8 cellular contexts compared by ENCODE assay signal in the genomic region with DNA sequence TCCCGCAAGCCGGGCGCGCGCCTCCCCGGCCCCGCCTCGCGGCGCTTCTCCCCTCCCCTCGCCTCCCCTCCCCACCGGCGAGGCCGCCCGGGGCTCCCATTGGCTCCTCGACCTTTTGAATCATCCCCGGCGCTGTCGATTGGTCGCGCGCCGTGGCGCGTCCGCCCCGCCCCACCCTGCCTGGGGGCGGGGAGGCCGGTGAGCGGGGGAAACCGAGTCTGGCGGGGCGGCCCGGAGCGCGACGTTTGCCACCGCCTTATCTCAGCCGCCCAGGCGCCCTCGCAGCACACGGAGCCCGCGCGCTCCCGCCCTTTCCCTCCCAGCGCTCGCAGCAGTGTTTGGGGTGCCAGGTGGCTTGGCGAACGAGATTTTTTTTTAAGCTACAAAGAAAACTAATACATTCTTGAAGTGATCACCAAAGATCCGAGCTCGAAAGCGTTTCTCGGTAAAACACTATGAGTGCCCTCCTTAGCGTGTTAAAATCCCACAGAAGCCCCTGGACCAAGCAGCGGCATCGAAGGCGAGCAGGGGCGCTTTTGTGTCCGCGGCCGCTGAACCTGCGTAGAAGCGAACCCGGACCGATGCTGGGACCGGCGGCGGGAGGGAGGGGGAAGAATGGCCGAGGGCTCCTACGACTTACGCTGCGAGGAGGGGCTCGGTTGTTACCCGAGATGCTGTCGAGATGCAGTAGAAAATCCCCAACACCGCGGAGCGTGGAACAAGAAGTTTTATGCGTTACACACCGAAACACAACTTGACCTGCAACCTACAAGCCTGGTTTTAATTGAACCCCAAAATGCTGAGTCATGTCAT. TPM values are rescaled to one million over a fixed set of nuclear protein-coding genes. Genes with fewer than 3 reads are reported as not detected.
A peak's percentile ranks its signal among the peaks of the same experiment; 100 is the strongest.
DNase-seq lines count a peak whose midpoint lies in the region; TF ChIP-seq lines count a peak whose summit lies in the region.

No MANE protein-coding gene starts in this region.

- no peaks in the 10 kb centered on the region for H3K4me1 ChIP-seq in endocrine pancreas (ENCODE audit: control insufficient read depth, insufficient read depth, low read length)

- no peaks in the 10 kb centered on the region for H3K9me3 ChIP-seq in endocrine pancreas (ENCODE audit: control insufficient read depth, low read length)

- peak overlapping the region; percentile 77 for H3K4me3 Mint-ChIP-seq in mesothelial cell of epicardium

- H3K27ac Mint-ChIP-seq in mesothelial cell of epicardium, result peak overlapping the region; percentile 93

- H3K4me3 ChIP-seq in endocrine pancreas (ENCODE audit: control insufficient read depth, insufficient read depth, low read length), result peak overlapping the region; percentile 76

- H3K4me1 Mint-ChIP-seq in mesothelial cell of epicardium, result peaks cover 42% of the 10 kb centered on the region

- H3K27me3 ChIP-seq in endocrine pancreas (ENCODE audit: control insufficient read depth, insufficient read depth, low read length), result no peaks in the 10 kb centered on the region

- H3K9ac ChIP-seq in endocrine pancreas (ENCODE audit: control insufficient read depth, insufficient read depth, low read length), result peak overlapping the region; percentile 80

- H3K9me3 Mint-ChIP-seq in mesothelial cell of epicardium, result no peaks in the 10 kb centered on the region

- peaks cover 2% of the 10 kb centered on the region for H3K27me3 Mint-ChIP-seq in mesothelial cell of epicardium (ENCODE audit: low read depth)

- H3K36me3 ChIP-seq in endocrine pancreas (ENCODE audit: control insufficient read depth, insufficient read depth, low read length), result no peaks in the 10 kb centered on the region

- H3K36me3 Mint-ChIP-seq in mesothelial cell of epicardium, result no peaks in the 10 kb centered on the region

- DNase-seq in COLO829 (ENCODE audit: low spot score), result peak; percentile 91
- peak; percentile 99 for DNase-seq in GM20000 (ENCODE audit: low spot score)
- peak; percentile 41 for DNase-seq in HS-5 (ENCODE audit: low read depth)
- DNase-seq in NOMO-1 treated with DMSO at 0.1 percent for 48 hours (lab: John Stamatoyannopoulos, UW; ENCODE audit: unreplicated experiment), result peak; percentile 84
- peak; percentile 79 for DNase-seq in activated CD8-positive, alpha-beta memory T cell treated with anti-CD3 and anti-CD28 coated beads, Interleukin-2, amount 50 U/mL, for 24 hours (ENCODE audit: extremely low read depth)
- DNase-seq in mesothelial cell of epicardium (ENCODE audit: low spot score in 2 of 2, unreplicated experiment in 2 of 2), result peak; percentile 79 to 87
- peak; percentile 80 to 87 for DNase-seq in stimulated activated CD8-positive, alpha-beta memory T cell treated with anti-CD3 and anti-CD28 coated beads, Interleukin-15, amount 100 ng/mL, for 4 hours (ENCODE audit: low read depth in 2 of 2)

- no peak for TF ChIP-seq CTCF in GM20000 (IDR thresholded peaks at IDR 0.05; ENCODE audit: extremely low read depth, missing control alignments)
- no peak for TF ChIP-seq CTCF in mesothelial cell of epicardium (IDR thresholded peaks at IDR 0.05; ENCODE audit: unreplicated experiment)

RNA-seq across cellular contexts. Expression of gene LBR, which starts 0.4 kb away (rescaled TPM):
- total RNA-seq in mesothelial cell of epicardium, result 67.5 to 73.4 TPM (median 70.0 TPM) in 3 replicates

Comparison
In these comparisons a context has a peak if more than half of its experiments do, and no peak if none do; other contexts are left out.
1. Peak in every context shown above with its lines: DNase-seq and H3K4me3 ChIP-seq.
2. DNase-seq: peak in every context shown above with its lines; median percentile 99 in GM20000; 91 in COLO829; 84 in NOMO-1 treated with DMSO at 0.1 percent for 48 hours; 84 in stimulated activated CD8-positive, alpha-beta memory T cell treated with anti-CD3 and anti-CD28 coated beads, Interleukin-15, amount 100 ng/mL, for 4 hours; 83 in mesothelial cell of epicardium; 79 in activated CD8-positive, alpha-beta memory T cell treated with anti-CD3 and anti-CD28 coated beads, Interleukin-2, amount 50 U/mL, for 24 hours; 41 in HS-5.